1 cellular context compared by ENCODE assay signal in the genomic region with DNA sequence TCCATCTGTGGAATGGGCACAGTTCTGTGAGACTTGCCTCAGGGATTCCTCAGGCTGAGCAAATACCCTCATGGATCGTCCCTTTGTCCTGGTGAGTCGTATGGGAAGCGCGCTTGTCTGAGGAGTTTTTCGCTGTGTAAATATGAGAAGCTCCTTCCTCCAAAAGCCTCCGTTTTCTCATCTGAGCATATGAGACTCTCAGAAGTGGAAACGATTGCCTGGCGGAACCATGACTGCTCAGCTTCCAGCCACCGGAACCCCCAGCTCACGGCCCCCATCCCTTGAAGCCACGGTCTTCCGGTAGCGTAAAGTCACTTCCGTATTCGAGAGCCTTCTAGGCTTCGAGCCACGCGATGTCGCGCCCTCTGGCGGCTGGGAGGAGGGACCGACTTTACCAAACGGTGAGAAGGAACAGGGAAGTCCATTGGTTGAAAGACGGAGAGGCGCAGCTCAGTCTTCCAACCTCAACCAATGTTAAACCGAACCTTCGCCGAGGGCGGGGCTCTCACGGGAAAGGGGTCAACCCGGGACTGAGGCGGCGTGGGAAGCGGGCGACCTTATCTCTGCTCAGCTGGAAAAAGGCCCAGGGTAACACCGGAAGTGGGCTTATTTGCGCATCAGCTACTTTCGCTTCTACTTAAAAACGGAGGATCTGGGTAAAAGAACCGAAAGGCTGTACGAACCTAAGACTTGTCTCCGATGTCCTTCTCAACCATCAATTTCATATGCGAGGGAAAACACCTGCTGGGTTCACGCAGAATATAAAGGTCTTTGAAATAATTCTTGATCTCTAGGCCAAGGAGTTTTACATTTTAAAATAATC.
A peak's percentile ranks its signal among the peaks of the same experiment; 100 is the strongest.
TF ChIP-seq lines count a peak whose summit lies in the region.

No MANE protein-coding gene starts in this region.

TF ChIP-seq in HepG2, 621 proteins besides CTCF, POLR2A, EP300 and RAD21 (continued from another document and continues in another):
- TF ChIP-seq SMAD3 (CRISPR knock-in tag; IDR thresholded peaks at IDR 0.05) (peak; percentile 82; the same call in 1 of the 2 replicates), ZNF766 (CRISPR knock-in tag; IDR thresholded peaks at IDR 0.05; ENCODE audit: borderline replicate concordance) (peak; percentile 81; the same call in 1 of the 2 replicates), HMGA1 (CRISPR knock-in tag; conservative IDR thresholded peaks at IDR 0.05) (no peak), MEIS1 (CRISPR knock-in tag; IDR thresholded peaks at IDR 0.05; ENCODE audit: borderline replicate concordance) (0 out of 2 replicates have a peak, but pooled peaks have one; percentile 91), NFE2 (CRISPR knock-in tag; IDR thresholded peaks at IDR 0.05) (no peak), JUNB (CRISPR knock-in tag; IDR thresholded peaks at IDR 0.05; ENCODE audit: borderline replicate concordance) (no peak), TMF1 (CRISPR knock-in tag; IDR thresholded peaks at IDR 0.05; ENCODE audit: low read depth) (no peak), ZNF674 (CRISPR knock-in tag; IDR thresholded peaks at IDR 0.05; ENCODE audit: low read depth) (no peak; the same call in 1 of the 2 replicates), SATB2 (CRISPR knock-in tag; IDR thresholded peaks at IDR 0.05) (peak; percentile 35; the same call in 1 of the 2 replicates), REPIN1 (CRISPR knock-in tag; IDR thresholded peaks at IDR 0.05; ENCODE audit: borderline replicate concordance, low read depth) (peak; percentile 93; the same call in 1 of the 2 replicates), ATAD3A (CRISPR knock-in tag; IDR thresholded peaks at IDR 0.05) (no peak), MEF2D (CRISPR knock-in tag; IDR thresholded peaks at IDR 0.05) (peak; percentile 84; the same call in 1 of the 2 replicates), JDP2 (CRISPR knock-in tag; IDR thresholded peaks at IDR 0.05; ENCODE audit: borderline replicate concordance) (no peak), YEATS4 (CRISPR knock-in tag; IDR thresholded peaks at IDR 0.05; ENCODE audit: borderline replicate concordance) (peak; percentile 89), NBN (conservative IDR thresholded peaks at IDR 0.05) (no peak), ETV6 (CRISPR knock-in tag; conservative IDR thresholded peaks at IDR 0.05) (no peak; the same call in 1 of the 2 replicates), ZFY (CRISPR knock-in tag; IDR thresholded peaks at IDR 0.05) (peak; percentile 59), RFX3 (CRISPR knock-in tag; IDR thresholded peaks at IDR 0.05) (no peak), HNRNPL (IDR thresholded peaks at IDR 0.05; ENCODE audit: low read depth, low read length) (no peak), ZNF850 (CRISPR knock-in tag; conservative IDR thresholded peaks at IDR 0.05) (no peak), ZSCAN25 (CRISPR knock-in tag; IDR thresholded peaks at IDR 0.05) (0 out of 2 replicates have a peak, but pooled peaks have one; percentile 4), NFKB2 (CRISPR knock-in tag; IDR thresholded peaks at IDR 0.05; ENCODE audit: borderline replicate concordance) (peak; percentile 92; the same call in 1 of the 2 replicates), MTA3 (CRISPR knock-in tag; IDR thresholded peaks at IDR 0.05) (no peak), NR3C1 (CRISPR knock-in tag; IDR thresholded peaks at IDR 0.05) (no peak), XBP1 (CRISPR knock-in tag; IDR thresholded peaks at IDR 0.05) (no peak), HHEX (CRISPR knock-in tag; IDR thresholded peaks at IDR 0.05) (0 out of 2 replicates have a peak, but pooled peaks have one; percentile 38), ZNF33B (CRISPR knock-in tag; IDR thresholded peaks at IDR 0.05) (no peak; the same call in 1 of the 2 replicates), ZNF224 (CRISPR knock-in tag; IDR thresholded peaks at IDR 0.05) (no peak), CBFB (CRISPR knock-in tag; IDR thresholded peaks at IDR 0.05) (peak; percentile 92), ZNF234 (CRISPR knock-in tag; conservative IDR thresholded peaks at IDR 0.05) (no peak), ZNF615 (CRISPR knock-in tag; IDR thresholded peaks at IDR 0.05; ENCODE audit: borderline replicate concordance) (peak; percentile 82; the same call in 1 of the 2 replicates), MBNL3 (CRISPR knock-in tag; conservative IDR thresholded peaks at IDR 0.05) (no peak), NFYB (CRISPR knock-in tag; IDR thresholded peaks at IDR 0.05) (peak; percentile 82), MXI1 (IDR thresholded peaks at IDR 0.05; ENCODE audit: borderline replicate concordance, low read depth, low read length) (peak; percentile 81; the same call in 1 of the 3 replicates), ZNF570 (CRISPR knock-in tag; IDR thresholded peaks at IDR 0.05; ENCODE audit: borderline replicate concordance) (no peak), SAP130 (CRISPR knock-in tag; IDR thresholded peaks at IDR 0.05; ENCODE audit: low read depth) (peak; percentile 97), CAMTA2 (CRISPR knock-in tag; IDR thresholded peaks at IDR 0.05; ENCODE audit: borderline replicate concordance) (no peak), RXRA (CRISPR knock-in tag; IDR thresholded peaks at IDR 0.05) (peak; percentile 99), ZSCAN20 (CRISPR knock-in tag; IDR thresholded peaks at IDR 0.05; ENCODE audit: borderline replicate concordance) (0 out of 2 replicates have a peak, but pooled peaks have one; percentile 59), SYNCRIP (IDR thresholded peaks at IDR 0.05; ENCODE audit: insufficient read depth, low read depth, low read length) (no peak), TCF7 (IDR thresholded peaks at IDR 0.05; ENCODE audit: low read depth) (no peak)
- TF ChIP-seq, protein P1, sequence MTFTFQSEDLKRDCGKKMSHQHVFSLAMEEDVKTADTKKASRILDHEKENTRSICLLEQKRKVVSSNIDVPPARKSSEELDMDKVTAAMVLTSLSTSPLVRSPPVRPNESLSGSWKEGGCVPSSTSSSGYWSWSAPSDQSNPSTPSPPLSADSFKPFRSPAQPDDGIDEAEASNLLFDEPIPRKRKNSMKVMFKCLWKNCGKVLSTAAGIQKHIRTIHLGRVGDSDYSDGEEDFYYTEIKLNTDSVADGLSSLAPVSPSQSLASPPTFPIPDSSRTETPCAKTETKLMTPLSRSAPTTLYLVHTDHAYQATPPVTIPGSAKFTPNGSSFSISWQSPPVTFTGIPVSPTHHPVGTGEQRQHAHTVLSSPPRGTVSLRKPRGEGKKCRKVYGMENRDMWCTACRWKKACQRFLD (CRISPR knock-in tag; IDR thresholded peaks at IDR 0.05; ENCODE audit: borderline replicate concordance), result no peak
- TF ChIP-seq, protein P2, sequence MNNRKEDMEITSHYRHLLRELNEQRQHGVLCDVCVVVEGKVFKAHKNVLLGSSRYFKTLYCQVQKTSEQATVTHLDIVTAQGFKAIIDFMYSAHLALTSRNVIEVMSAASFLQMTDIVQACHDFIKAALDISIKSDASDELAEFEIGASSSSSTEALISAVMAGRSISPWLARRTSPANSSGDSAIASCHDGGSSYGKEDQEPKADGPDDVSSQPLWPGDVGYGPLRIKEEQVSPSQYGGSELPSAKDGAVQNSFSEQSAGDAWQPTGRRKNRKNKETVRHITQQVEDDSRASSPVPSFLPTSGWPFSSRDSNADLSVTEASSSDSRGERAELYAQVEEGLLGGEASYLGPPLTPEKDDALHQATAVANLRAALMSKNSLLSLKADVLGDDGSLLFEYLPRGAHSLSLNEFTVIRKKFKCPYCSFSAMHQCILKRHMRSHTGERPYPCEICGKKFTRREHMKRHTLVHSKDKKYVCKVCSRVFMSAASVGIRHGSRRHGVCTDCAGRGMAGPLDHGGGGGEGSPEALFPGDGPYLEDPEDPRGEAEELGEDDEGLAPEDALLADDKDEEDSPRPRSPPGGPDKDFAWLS (CRISPR knock-in tag; IDR thresholded peaks at IDR 0.05; ENCODE audit: borderline replicate concordance), result no peak
- TF ChIP-seq, protein P3, sequence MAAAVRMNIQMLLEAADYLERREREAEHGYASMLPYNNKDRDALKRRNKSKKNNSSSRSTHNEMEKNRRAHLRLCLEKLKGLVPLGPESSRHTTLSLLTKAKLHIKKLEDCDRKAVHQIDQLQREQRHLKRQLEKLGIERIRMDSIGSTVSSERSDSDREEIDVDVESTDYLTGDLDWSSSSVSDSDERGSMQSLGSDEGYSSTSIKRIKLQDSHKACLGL (CRISPR knock-in tag; IDR thresholded peaks at IDR 0.05), result no peak
- TF ChIP-seq, protein P4, sequence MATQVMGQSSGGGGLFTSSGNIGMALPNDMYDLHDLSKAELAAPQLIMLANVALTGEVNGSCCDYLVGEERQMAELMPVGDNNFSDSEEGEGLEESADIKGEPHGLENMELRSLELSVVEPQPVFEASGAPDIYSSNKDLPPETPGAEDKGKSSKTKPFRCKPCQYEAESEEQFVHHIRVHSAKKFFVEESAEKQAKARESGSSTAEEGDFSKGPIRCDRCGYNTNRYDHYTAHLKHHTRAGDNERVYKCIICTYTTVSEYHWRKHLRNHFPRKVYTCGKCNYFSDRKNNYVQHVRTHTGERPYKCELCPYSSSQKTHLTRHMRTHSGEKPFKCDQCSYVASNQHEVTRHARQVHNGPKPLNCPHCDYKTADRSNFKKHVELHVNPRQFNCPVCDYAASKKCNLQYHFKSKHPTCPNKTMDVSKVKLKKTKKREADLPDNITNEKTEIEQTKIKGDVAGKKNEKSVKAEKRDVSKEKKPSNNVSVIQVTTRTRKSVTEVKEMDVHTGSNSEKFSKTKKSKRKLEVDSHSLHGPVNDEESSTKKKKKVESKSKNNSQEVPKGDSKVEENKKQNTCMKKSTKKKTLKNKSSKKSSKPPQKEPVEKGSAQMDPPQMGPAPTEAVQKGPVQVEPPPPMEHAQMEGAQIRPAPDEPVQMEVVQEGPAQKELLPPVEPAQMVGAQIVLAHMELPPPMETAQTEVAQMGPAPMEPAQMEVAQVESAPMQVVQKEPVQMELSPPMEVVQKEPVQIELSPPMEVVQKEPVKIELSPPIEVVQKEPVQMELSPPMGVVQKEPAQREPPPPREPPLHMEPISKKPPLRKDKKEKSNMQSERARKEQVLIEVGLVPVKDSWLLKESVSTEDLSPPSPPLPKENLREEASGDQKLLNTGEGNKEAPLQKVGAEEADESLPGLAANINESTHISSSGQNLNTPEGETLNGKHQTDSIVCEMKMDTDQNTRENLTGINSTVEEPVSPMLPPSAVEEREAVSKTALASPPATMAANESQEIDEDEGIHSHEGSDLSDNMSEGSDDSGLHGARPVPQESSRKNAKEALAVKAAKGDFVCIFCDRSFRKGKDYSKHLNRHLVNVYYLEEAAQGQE (IDR thresholded peaks at IDR 0.05; ENCODE audit: borderline replicate concordance in 1 of 2, low read depth in 1 of 2, low read length in 2 of 2), result peak in 1 of 2 experiments; percentile 32; a peak in 1 of 4 replicates
- TF ChIP-seq, protein P5, sequence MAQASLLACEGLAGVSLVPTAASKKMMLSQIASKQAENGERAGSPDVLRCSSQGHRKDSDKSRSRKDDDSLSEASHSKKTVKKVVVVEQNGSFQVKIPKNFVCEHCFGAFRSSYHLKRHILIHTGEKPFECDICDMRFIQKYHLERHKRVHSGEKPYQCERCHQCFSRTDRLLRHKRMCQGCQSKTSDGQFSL (CRISPR knock-in tag; IDR thresholded peaks at IDR 0.05), result no peak; the same call in none of the 2 replicates
- TF ChIP-seq, protein P6, sequence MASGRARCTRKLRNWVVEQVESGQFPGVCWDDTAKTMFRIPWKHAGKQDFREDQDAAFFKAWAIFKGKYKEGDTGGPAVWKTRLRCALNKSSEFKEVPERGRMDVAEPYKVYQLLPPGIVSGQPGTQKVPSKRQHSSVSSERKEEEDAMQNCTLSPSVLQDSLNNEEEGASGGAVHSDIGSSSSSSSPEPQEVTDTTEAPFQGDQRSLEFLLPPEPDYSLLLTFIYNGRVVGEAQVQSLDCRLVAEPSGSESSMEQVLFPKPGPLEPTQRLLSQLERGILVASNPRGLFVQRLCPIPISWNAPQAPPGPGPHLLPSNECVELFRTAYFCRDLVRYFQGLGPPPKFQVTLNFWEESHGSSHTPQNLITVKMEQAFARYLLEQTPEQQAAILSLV (CRISPR knock-in tag; IDR thresholded peaks at IDR 0.05; ENCODE audit: borderline replicate concordance), result peak; percentile 81
- TF ChIP-seq, protein P7, sequence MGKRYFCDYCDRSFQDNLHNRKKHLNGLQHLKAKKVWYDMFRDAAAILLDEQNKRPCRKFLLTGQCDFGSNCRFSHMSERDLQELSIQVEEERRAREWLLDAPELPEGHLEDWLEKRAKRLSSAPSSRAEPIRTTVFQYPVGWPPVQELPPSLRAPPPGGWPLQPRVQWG (CRISPR knock-in tag; IDR thresholded peaks at IDR 0.05; ENCODE audit: borderline replicate concordance, low read depth), result no peak
- TF ChIP-seq, protein P8, sequence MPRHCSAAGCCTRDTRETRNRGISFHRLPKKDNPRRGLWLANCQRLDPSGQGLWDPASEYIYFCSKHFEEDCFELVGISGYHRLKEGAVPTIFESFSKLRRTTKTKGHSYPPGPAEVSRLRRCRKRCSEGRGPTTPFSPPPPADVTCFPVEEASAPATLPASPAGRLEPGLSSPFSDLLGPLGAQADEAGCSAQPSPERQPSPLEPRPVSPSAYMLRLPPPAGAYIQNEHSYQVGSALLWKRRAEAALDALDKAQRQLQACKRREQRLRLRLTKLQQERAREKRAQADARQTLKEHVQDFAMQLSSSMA (CRISPR knock-in tag; IDR thresholded peaks at IDR 0.05), result peak; percentile 96
- TF ChIP-seq, protein P9, sequence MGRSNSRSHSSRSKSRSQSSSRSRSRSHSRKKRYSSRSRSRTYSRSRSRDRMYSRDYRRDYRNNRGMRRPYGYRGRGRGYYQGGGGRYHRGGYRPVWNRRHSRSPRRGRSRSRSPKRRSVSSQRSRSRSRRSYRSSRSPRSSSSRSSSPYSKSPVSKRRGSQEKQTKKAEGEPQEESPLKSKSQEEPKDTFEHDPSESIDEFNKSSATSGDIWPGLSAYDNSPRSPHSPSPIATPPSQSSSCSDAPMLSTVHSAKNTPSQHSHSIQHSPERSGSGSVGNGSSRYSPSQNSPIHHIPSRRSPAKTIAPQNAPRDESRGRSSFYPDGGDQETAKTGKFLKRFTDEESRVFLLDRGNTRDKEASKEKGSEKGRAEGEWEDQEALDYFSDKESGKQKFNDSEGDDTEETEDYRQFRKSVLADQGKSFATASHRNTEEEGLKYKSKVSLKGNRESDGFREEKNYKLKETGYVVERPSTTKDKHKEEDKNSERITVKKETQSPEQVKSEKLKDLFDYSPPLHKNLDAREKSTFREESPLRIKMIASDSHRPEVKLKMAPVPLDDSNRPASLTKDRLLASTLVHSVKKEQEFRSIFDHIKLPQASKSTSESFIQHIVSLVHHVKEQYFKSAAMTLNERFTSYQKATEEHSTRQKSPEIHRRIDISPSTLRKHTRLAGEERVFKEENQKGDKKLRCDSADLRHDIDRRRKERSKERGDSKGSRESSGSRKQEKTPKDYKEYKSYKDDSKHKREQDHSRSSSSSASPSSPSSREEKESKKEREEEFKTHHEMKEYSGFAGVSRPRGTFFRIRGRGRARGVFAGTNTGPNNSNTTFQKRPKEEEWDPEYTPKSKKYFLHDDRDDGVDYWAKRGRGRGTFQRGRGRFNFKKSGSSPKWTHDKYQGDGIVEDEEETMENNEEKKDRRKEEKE (IDR thresholded peaks at IDR 0.05), result no peak
- TF ChIP-seq, protein P10, sequence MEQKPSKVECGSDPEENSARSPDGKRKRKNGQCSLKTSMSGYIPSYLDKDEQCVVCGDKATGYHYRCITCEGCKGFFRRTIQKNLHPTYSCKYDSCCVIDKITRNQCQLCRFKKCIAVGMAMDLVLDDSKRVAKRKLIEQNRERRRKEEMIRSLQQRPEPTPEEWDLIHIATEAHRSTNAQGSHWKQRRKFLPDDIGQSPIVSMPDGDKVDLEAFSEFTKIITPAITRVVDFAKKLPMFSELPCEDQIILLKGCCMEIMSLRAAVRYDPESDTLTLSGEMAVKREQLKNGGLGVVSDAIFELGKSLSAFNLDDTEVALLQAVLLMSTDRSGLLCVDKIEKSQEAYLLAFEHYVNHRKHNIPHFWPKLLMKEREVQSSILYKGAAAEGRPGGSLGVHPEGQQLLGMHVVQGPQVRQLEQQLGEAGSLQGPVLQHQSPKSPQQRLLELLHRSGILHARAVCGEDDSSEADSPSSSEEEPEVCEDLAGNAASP (CRISPR knock-in tag; IDR thresholded peaks at IDR 0.05; ENCODE audit: borderline replicate concordance), result peak; percentile 98
